In genomic region chr1:245748246-245748645, GRCh38 we compare ENCODE assay signal across 15 cellular contexts.
DNase-seq lines count a peak whose midpoint lies in the region; ATAC-seq and TF ChIP-seq lines count a peak whose summit lies in the region.
"Had no signal": no experiment of that assay in that cellular context is flagged by ENCODE, and none has a peak within 500 bp of the region (broad histone marks: within the 10 kb centered on the region; RNA-seq: fewer than 3 reads in every experiment).

No MANE protein-coding gene starts in this region.

- H3K9me3 ChIP-seq in neural progenitor cell (ENCODE audit: low read depth) (no peaks in the 10 kb centered on the region), gastroesophageal sphincter (peaks cover 0 to 35% (median 0%) of the 10 kb centered on the region in 3 donors)
- H3K9me3 ChIP-seq: Caco-2 had no signal

- TF ChIP-seq POLR2A in gastroesophageal sphincter (IDR thresholded peaks at IDR 0.05) = no peak

- H3K36me3 ChIP-seq in neural progenitor cell (no peaks in the 10 kb centered on the region), gastroesophageal sphincter (peaks cover 0 to 25% of the 10 kb centered on the region in 2 donors)

- H3K79me2 ChIP-seq in neural progenitor cell (ENCODE audit: low read depth) = no peaks in the 10 kb centered on the region

- H3K27me3 ChIP-seq in neural progenitor cell (no peaks in the 10 kb centered on the region), gastroesophageal sphincter (no peaks in the 10 kb centered on the region)

- H3K27ac ChIP-seq in neural progenitor cell (peak overlapping the region; percentile 71), gastroesophageal sphincter (no peak overlapping the region)

- no peak for ATAC-seq in gastroesophageal sphincter
- ATAC-seq in effector memory CD8-positive, alpha-beta T cell (replicated peaks) = no peak

- no peak overlapping the region for H3K4me3 Mint-ChIP-seq in neural progenitor cell
- no peak overlapping the region for H3K4me3 Mint-ChIP-seq in effector memory CD8-positive, alpha-beta T cell
- H3K4me3 Mint-ChIP-seq: CD14-positive monocyte, H9 had no signal

- H3K27ac Mint-ChIP-seq in neural progenitor cell = no peak overlapping the region
- H3K27ac Mint-ChIP-seq in effector memory CD8-positive, alpha-beta T cell = no peak overlapping the region
- H3K27ac Mint-ChIP-seq: CD14-positive monocyte had no signal

- peak overlapping the region; percentile 14 for H3K4me2 ChIP-seq in neural progenitor cell

- TF ChIP-seq CTCF in neural progenitor cell (IDR thresholded peaks at IDR 0.05) (no peak), gastroesophageal sphincter (IDR thresholded peaks at IDR 0.05) (no peak)

- H3K4me1 Mint-ChIP-seq in neural progenitor cell = peaks cover 38% of the 10 kb centered on the region
- no peaks in the 10 kb centered on the region for H3K4me1 Mint-ChIP-seq in effector memory CD8-positive, alpha-beta T cell (ENCODE audit: low read depth in 2 of 2)
- H3K4me1 Mint-ChIP-seq: CD14-positive monocyte had no signal

- H3K4me3 ChIP-seq in neural progenitor cell = no peak overlapping the region
- H3K4me3 ChIP-seq in gastroesophageal sphincter = no peak overlapping the region

- no peaks in the 10 kb centered on the region for H3K27me3 Mint-ChIP-seq in neural progenitor cell (ENCODE audit: insufficient read depth, low read depth)
- H3K27me3 Mint-ChIP-seq in effector memory CD8-positive, alpha-beta T cell = no peaks in the 10 kb centered on the region

- no peak overlapping the region for H3K9ac ChIP-seq in neural progenitor cell

- TF ChIP-seq EP300 in gastroesophageal sphincter (IDR thresholded peaks at IDR 0.05) = no peak

- H3K4me1 ChIP-seq in neural progenitor cell (peaks cover 29% of the 10 kb centered on the region), gastroesophageal sphincter (no peaks in the 10 kb centered on the region)
- H3K4me1 ChIP-seq: Caco-2 had no signal

- peaks cover 4% of the 10 kb centered on the region for H3K36me3 Mint-ChIP-seq in neural progenitor cell
- H3K36me3 Mint-ChIP-seq in effector memory CD8-positive, alpha-beta T cell (ENCODE audit: insufficient read depth) = peaks cover 3% of the 10 kb centered on the region

- H2AFZ ChIP-seq in neural progenitor cell (replicated peaks) = no peak overlapping the region

- DNase-seq in AG20443 (ENCODE audit: low spot score) = peak; percentile 7
- DNase-seq in NCI-H526 (lab: John Stamatoyannopoulos, UW) = peak; percentile 34 to 60
- peak; percentile 63 for DNase-seq in iPS-NIHi11 (ENCODE audit: low spot score)
- peak; percentile 82 for DNase-seq in neural progenitor cell (ENCODE audit: low spot score)
- no peak for DNase-seq in NCI-H446 treated with DMSO at 0.1 percent for 48 hours (lab: John Stamatoyannopoulos, UW)
- no peak for DNase-seq in activated T-cell treated with anti-CD3 and anti-CD28 coated beads, Interleukin-2, amount 50 U/mL, for 48 hours
- DNase-seq in effector memory CD8-positive, alpha-beta T cell = no peak
- DNase-seq: Caco-2, DMS53, H9, NCI-H146, NCI-H2107, SHP77 had no signal

- H3K9me3 Mint-ChIP-seq in neural progenitor cell = peaks cover 13% of the 10 kb centered on the region
- peaks cover 1 to 6% of the 10 kb centered on the region in 2 donors for H3K9me3 Mint-ChIP-seq in effector memory CD8-positive, alpha-beta T cell

- 89 to 91% methylated on average over 5 to 9 of the region's 10 CpGs for WGBS in gastroesophageal sphincter (ENCODE audit: low coverage in 1 of 2), 2 donors

- H3F3A ChIP-seq in neural progenitor cell (ENCODE audit: low read depth) = peaks cover 19% of the 10 kb centered on the region

- H4K20me1 ChIP-seq in neural progenitor cell (ENCODE audit: low read depth) = no peaks in the 10 kb centered on the region

Comparison
In these comparisons a context has a peak if more than half of its experiments do, and no peak if none do; other contexts are left out.
1. DNase-seq: peak in AG20443 (single experiment), NCI-H526 (2 of 2), iPS-NIHi11 (single experiment) and neural progenitor cell (single experiment); none in NCI-H446 treated with DMSO at 0.1 percent for 48 hours (single experiment), activated T-cell treated with anti-CD3 and anti-CD28 coated beads, Interleukin-2, amount 50 U/mL, for 48 hours (0 of 2) and effector memory CD8-positive, alpha-beta T cell (0 of 3).